In the genomic region with DNA sequence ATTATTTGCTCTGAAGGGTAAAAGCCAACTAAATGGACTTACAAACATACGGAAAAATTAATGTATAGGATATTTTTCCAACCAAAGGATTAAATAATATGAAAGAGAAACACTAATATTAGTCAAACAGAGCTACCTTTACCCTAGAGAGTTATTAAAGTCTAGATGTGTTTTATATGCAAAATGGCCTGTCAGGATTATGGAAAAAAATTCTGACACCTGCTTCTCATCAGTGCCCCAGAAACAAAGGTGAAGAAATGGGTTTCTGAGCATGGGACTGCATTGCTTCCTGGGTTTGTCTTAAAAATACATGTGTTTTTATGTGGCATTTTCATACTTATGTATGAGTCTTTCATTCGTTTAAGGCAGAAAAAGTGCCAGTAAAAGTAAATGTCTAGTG, we compare ENCODE assay signal across 27 cellular contexts.
A peak's percentile ranks its signal among the peaks of the same experiment; 100 is the strongest.
DNase-seq lines count a peak whose midpoint lies in the region; ATAC-seq, FAIRE-seq and TF ChIP-seq lines count a peak whose summit lies in the region.
"Had no signal": no experiment of that assay in that cellular context is flagged by ENCODE, and none has a peak within 500 bp of the region (broad histone marks: within the 10 kb centered on the region; RNA-seq: fewer than 3 reads in every experiment).

No MANE protein-coding gene starts in this region.

- H4K20me1 ChIP-seq in OCI-LY7 (ENCODE audit: insufficient read depth, low read length) (no peaks in the 10 kb centered on the region), SU-DHL-6 (ENCODE audit: low read depth, low read length) (no peaks in the 10 kb centered on the region), neural cell (ENCODE audit: insufficient read depth) (no peaks in the 10 kb centered on the region)
- H4K20me1 ChIP-seq: BLaER1 had no signal

- no peaks in the 10 kb centered on the region; the same call in 1 of the 2 replicates for H3K9me2 ChIP-seq in OCI-LY7 (ENCODE audit: insufficient read depth, low read length)
- no peaks in the 10 kb centered on the region for H3K9me2 ChIP-seq in SU-DHL-6 (replicated peaks; ENCODE audit: insufficient read depth, low read length)
- no peaks in the 10 kb centered on the region for H3K9me2 ChIP-seq in neural cell (ENCODE audit: insufficient read depth, low read length)

- CTCF ChIA-PET in OCI-LY7 (lab: Charles Lee; ENCODE audit: unreplicated experiment), result no interaction called here

- H3K4me2 ChIP-seq in OCI-LY7 (ENCODE audit: low read length) (0 out of 2 replicates have a peak overlapping the region, but pooled peaks have one; percentile 1), SU-DHL-6 (ENCODE audit: low read depth, low read length, poor library complexity, severe bottlenecking) (peak overlapping the region; percentile 74), neural cell (ENCODE audit: low read length) (peak overlapping the region; percentile 46)
- H3K4me2 ChIP-seq: BLaER1 had no signal

- TF ChIP-seq RAD21 in neural cell (conservative IDR thresholded peaks at IDR 0.05), result no peak

- H3K9ac ChIP-seq in SU-DHL-6 (ENCODE audit: low read length) (peak overlapping the region; percentile 52), neural cell (ENCODE audit: low read length) (peak overlapping the region; percentile 26)
- H3K9ac ChIP-seq: BLaER1 had no signal

- no peak overlapping the region for H3K4me3 ChIP-seq in OCI-LY7 (ENCODE audit: low read depth, low read length, poor library complexity, severe bottlenecking)
- peak overlapping the region; percentile 27 for H3K4me3 ChIP-seq in SU-DHL-6 (ENCODE audit: insufficient read depth, low read length, poor library complexity, severe bottlenecking)
- peak overlapping the region; percentile 27 for H3K4me3 ChIP-seq in neural cell (ENCODE audit: low read length)
- H3K4me3 ChIP-seq: BLaER1 had no signal

- TF ChIP-seq EP300 in neural cell (conservative IDR thresholded peaks at IDR 0.05; ENCODE audit: poor library complexity, severe bottlenecking), result peak; percentile 75

- H3F3A ChIP-seq in SU-DHL-6 (ENCODE audit: insufficient read depth) (peaks cover 47% of the 10 kb centered on the region), neural cell (ENCODE audit: insufficient read depth, low read length, poor library complexity, severe bottlenecking) (no peaks in the 10 kb centered on the region)

- H3K27me3 ChIP-seq in SU-DHL-6 (ENCODE audit: low read length), result no peaks in the 10 kb centered on the region
- no peaks in the 10 kb centered on the region for H3K27me3 ChIP-seq in neural cell (ENCODE audit: insufficient read depth, low read depth, low read length)
- H3K27me3 ChIP-seq: BE2C, BLaER1 had no signal

- H3K36me3 ChIP-seq in OCI-LY7 (ENCODE audit: insufficient read depth, low read length), result no peaks in the 10 kb centered on the region
- H3K36me3 ChIP-seq in SU-DHL-6 (ENCODE audit: low read length), result no peaks in the 10 kb centered on the region
- H3K36me3 ChIP-seq in neural cell (ENCODE audit: insufficient read depth, low read length), result no peaks in the 10 kb centered on the region
- H3K36me3 ChIP-seq: BE2C, BLaER1 had no signal

- intact Hi-C loops in OCI-LY7 (cut with micrococcal nuclease; ENCODE audit: unreplicated experiment), result no loop called here

- peak; percentile 7 for DNase-seq in NCI-H69 (lab: John Stamatoyannopoulos, UW)
- no peak for DNase-seq in OCI-LY7 (ENCODE audit: low spot score)
- DNase-seq in RCC 7860 (ENCODE audit: low spot score), result no peak
- no peak for DNase-seq in NCI-H187 (lab: John Stamatoyannopoulos, UW)
- DNase-seq: 8988T; ACHN; BE2C; C1 segment of cervical spinal cord; CD4-positive, alpha-beta memory T cell; CD4-positive, CD25-positive, alpha-beta regulatory T cell; CD8-positive, alpha-beta memory T cell; COR-L47; DMS 273 treated with DMSO at 0.1 percent for 48 hours; DMS153; DMS53; DMS79; DND-41; GF-D8 had no signal

- POLR2A ChIA-PET in OCI-LY7 (lab: Charles Lee), result no interaction called here

- H3K79me2 ChIP-seq in OCI-LY7 (ENCODE audit: insufficient read depth, low read depth, low read length) (no peaks in the 10 kb centered on the region), SU-DHL-6 (ENCODE audit: insufficient read depth, low read length) (no peaks in the 10 kb centered on the region), neural cell (replicated peaks; ENCODE audit: insufficient read depth, low read length) (no peaks in the 10 kb centered on the region)

- H3K27ac ChIP-seq in OCI-LY7 (ENCODE audit: low read depth, low read length, poor library complexity, severe bottlenecking), result no peak overlapping the region
- peak overlapping the region; percentile 99 for H3K27ac ChIP-seq in SU-DHL-6 (ENCODE audit: low read depth, low read length)
- H3K27ac ChIP-seq in neural cell (ENCODE audit: low read length), result peak overlapping the region; percentile 79
- H3K27ac ChIP-seq: BLaER1 had no signal

- H3K4me1 ChIP-seq in OCI-LY7 (ENCODE audit: insufficient read depth, low read length, poor library complexity, severe bottlenecking), result no peaks in the 10 kb centered on the region
- H3K4me1 ChIP-seq: BLaER1 had no signal

- no peak for FAIRE-seq in RCC 7860 (lab: Jason Lieb, UNC)
- FAIRE-seq: A204.1, G401.6, GM12891, GM19239 had no signal

- BruUV-seq in OCI-LY7 (replicated peaks; lab: Mats Ljungman, UMichigan), result no TSS peak

- no peaks in the 10 kb centered on the region for H3K9me3 ChIP-seq in OCI-LY7 (ENCODE audit: low read length)
- no peaks in the 10 kb centered on the region for H3K9me3 ChIP-seq in SU-DHL-6 (ENCODE audit: insufficient read depth, low read length)
- no peaks in the 10 kb centered on the region for H3K9me3 ChIP-seq in neural cell (ENCODE audit: low read length)
- H3K9me3 ChIP-seq: BE2C, BLaER1 had no signal

- TF ChIP-seq CTCF in OCI-LY7 (conservative IDR thresholded peaks at IDR 0.05; ENCODE audit: low read length) (no peak), SU-DHL-6 (IDR thresholded peaks at IDR 0.05; ENCODE audit: insufficient read depth, low read length, poor library complexity, severe bottlenecking) (no peak), neural cell (IDR thresholded peaks at IDR 0.05; ENCODE audit: poor library complexity, severe bottlenecking) (no peak)

- H2AFZ ChIP-seq in OCI-LY7 (ENCODE audit: low read length) (no peak overlapping the region), SU-DHL-6 (ENCODE audit: low read depth, low read length, severe bottlenecking) (no peak overlapping the region), neural cell (ENCODE audit: low read depth, low read length) (no peak overlapping the region)

- no peak for ATAC-seq in HG02981 (IDR thresholded peaks at IDR 0.05; ENCODE audit: unreplicated experiment)
- no peak for ATAC-seq in HG03457 (IDR thresholded peaks at IDR 0.05; ENCODE audit: unreplicated experiment)

TF ChIP-seq in neural cell, 6 proteins besides CTCF, POLR2A, EP300 and RAD21:
- TF ChIP-seq POLR2AphosphoS5 (IDR thresholded peaks at IDR 0.05) (peak; percentile 38), MXI1 (conservative IDR thresholded peaks at IDR 0.05; ENCODE audit: poor library complexity, severe bottlenecking) (no peak), TAF1 (IDR thresholded peaks at IDR 0.05; ENCODE audit: low read depth) (no peak), SMC3 (conservative IDR thresholded peaks at IDR 0.05; ENCODE audit: poor library complexity) (no peak)
- TF ChIP-seq, protein P1, sequence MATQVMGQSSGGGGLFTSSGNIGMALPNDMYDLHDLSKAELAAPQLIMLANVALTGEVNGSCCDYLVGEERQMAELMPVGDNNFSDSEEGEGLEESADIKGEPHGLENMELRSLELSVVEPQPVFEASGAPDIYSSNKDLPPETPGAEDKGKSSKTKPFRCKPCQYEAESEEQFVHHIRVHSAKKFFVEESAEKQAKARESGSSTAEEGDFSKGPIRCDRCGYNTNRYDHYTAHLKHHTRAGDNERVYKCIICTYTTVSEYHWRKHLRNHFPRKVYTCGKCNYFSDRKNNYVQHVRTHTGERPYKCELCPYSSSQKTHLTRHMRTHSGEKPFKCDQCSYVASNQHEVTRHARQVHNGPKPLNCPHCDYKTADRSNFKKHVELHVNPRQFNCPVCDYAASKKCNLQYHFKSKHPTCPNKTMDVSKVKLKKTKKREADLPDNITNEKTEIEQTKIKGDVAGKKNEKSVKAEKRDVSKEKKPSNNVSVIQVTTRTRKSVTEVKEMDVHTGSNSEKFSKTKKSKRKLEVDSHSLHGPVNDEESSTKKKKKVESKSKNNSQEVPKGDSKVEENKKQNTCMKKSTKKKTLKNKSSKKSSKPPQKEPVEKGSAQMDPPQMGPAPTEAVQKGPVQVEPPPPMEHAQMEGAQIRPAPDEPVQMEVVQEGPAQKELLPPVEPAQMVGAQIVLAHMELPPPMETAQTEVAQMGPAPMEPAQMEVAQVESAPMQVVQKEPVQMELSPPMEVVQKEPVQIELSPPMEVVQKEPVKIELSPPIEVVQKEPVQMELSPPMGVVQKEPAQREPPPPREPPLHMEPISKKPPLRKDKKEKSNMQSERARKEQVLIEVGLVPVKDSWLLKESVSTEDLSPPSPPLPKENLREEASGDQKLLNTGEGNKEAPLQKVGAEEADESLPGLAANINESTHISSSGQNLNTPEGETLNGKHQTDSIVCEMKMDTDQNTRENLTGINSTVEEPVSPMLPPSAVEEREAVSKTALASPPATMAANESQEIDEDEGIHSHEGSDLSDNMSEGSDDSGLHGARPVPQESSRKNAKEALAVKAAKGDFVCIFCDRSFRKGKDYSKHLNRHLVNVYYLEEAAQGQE (IDR thresholded peaks at IDR 0.05; ENCODE audit: borderline replicate concordance), result no peak

Comparison
In these comparisons a context has a peak if more than half of its experiments do, and no peak if none do; other contexts are left out.
1. H3K4me2 ChIP-seq: peak in every context shown above with its lines; median percentile 74 in SU-DHL-6; 46 in neural cell; 1 in OCI-LY7.